Comparison of ENCODE assay signal across 9 cellular contexts in genomic region chr2:218959761-218960195, GRCh38. TPM values are rescaled to one million over a fixed set of nuclear protein-coding genes. Genes with fewer than 3 reads are reported as not detected.
DNase-seq lines count a peak whose midpoint lies in the region; ATAC-seq and TF ChIP-seq lines count a peak whose summit lies in the region.
"Had no signal": no experiment of that assay in that cellular context is flagged by ENCODE, and none has a peak within 500 bp of the region (broad histone marks: within the 10 kb centered on the region; RNA-seq: fewer than 3 reads in every experiment).

No MANE protein-coding gene starts in this region.

- no peak overlapping the region for H3K27ac Mint-ChIP-seq in glutamatergic neuron (ENCODE audit: unreplicated experiment)
- no peak overlapping the region for H3K27ac Mint-ChIP-seq in stimulated activated effector memory CD8-positive, alpha-beta T cell treated with anti-CD3 and anti-CD28 coated beads, Interleukin-12 subunit alpha, Interleukin-12 subunit beta, amount 100 ng/mL, for 72 hours
- H3K27ac Mint-ChIP-seq: activated naive CD4-positive, alpha-beta T cell treated with anti-CD3 and anti-CD28 coated beads, Interleukin-2, amount 50 U/mL, for 24 hours had no signal

- H2AFZ ChIP-seq in OCI-LY3 (ENCODE audit: low read depth, low read length) = no peak overlapping the region

- H3K4me1 ChIP-seq in OCI-LY3 (ENCODE audit: low read length) = peaks cover 5% of the 10 kb centered on the region; the same call in 1 of the 2 replicates

- H3K4me3 ChIP-seq in OCI-LY3 (ENCODE audit: low read length) = peak overlapping the region; percentile 94

- no peak overlapping the region for H3K27ac ChIP-seq in OCI-LY3 (ENCODE audit: low read length)

- peaks cover 21% of the 10 kb centered on the region for H3K27me3 Mint-ChIP-seq in glutamatergic neuron (ENCODE audit: unreplicated experiment)

- H3K4me1 Mint-ChIP-seq in glutamatergic neuron (ENCODE audit: low read depth, unreplicated experiment) = peaks cover 22% of the 10 kb centered on the region
- H3K4me1 Mint-ChIP-seq in stimulated activated effector memory CD8-positive, alpha-beta T cell treated with anti-CD3 and anti-CD28 coated beads, Interleukin-12 subunit alpha, Interleukin-12 subunit beta, amount 100 ng/mL, for 72 hours = peaks cover 15% of the 10 kb centered on the region

- peaks cover 6% of the 10 kb centered on the region for H3K36me3 Mint-ChIP-seq in glutamatergic neuron (ENCODE audit: unreplicated experiment)
- peaks cover 6% of the 10 kb centered on the region for H3K36me3 Mint-ChIP-seq in stimulated activated effector memory CD8-positive, alpha-beta T cell treated with anti-CD3 and anti-CD28 coated beads, Interleukin-12 subunit alpha, Interleukin-12 subunit beta, amount 100 ng/mL, for 72 hours

- peak overlapping the region; percentile 70 for H3K4me2 ChIP-seq in OCI-LY3 (ENCODE audit: low read length)

- no peak for TF ChIP-seq CTCF in OCI-LY3 (IDR thresholded peaks at IDR 0.05; ENCODE audit: low read depth, low read length)
- no peak for TF ChIP-seq CTCF in glutamatergic neuron (IDR thresholded peaks at IDR 0.05; ENCODE audit: partially characterized antibody, unreplicated experiment)

- no peaks in the 10 kb centered on the region for H3K79me2 ChIP-seq in OCI-LY3 (ENCODE audit: low read length)

- no peak for ATAC-seq in stimulated activated effector memory CD8-positive, alpha-beta T cell treated with anti-CD3 and anti-CD28 coated beads, Interleukin-12 subunit alpha, Interleukin-12 subunit beta, amount 100 ng/mL, for 72 hours
- ATAC-seq in GM18909 (IDR thresholded peaks at IDR 0.05; ENCODE audit: poor library complexity, unreplicated experiment) = no peak

- H3K36me3 ChIP-seq in OCI-LY3 (replicated peaks; ENCODE audit: low read depth, low read length) = no peaks in the 10 kb centered on the region

- H3K9me3 Mint-ChIP-seq in glutamatergic neuron (ENCODE audit: unreplicated experiment) = peaks cover 23% of the 10 kb centered on the region
- no peaks in the 10 kb centered on the region for H3K9me3 Mint-ChIP-seq in stimulated activated effector memory CD8-positive, alpha-beta T cell treated with anti-CD3 and anti-CD28 coated beads, Interleukin-12 subunit alpha, Interleukin-12 subunit beta, amount 100 ng/mL, for 72 hours
- H3K9me3 Mint-ChIP-seq: activated naive CD4-positive, alpha-beta T cell treated with anti-CD3 and anti-CD28 coated beads, Interleukin-2, amount 50 U/mL, for 24 hours had no signal

- DNase-seq in DMS 273 (lab: John Stamatoyannopoulos, UW; ENCODE audit: unreplicated experiment) (peak; percentile 60), DMS 273 treated with DMSO at 0.1 percent for 48 hours (lab: John Stamatoyannopoulos, UW) (no peak), glutamatergic neuron (peak; percentile 46), HuH-7 (ENCODE audit: low spot score) (no peak)
- DNase-seq in stimulated activated effector memory CD8-positive, alpha-beta T cell treated with anti-CD3 and anti-CD28 coated beads, Interleukin-12 subunit alpha, Interleukin-12 subunit beta, amount 100 ng/mL, for 72 hours (ENCODE audit: low spot score in 2 of 2) = no peak
- no peak for DNase-seq in effector CD4-positive, alpha-beta T cell

- H4K20me1 ChIP-seq in OCI-LY3 (ENCODE audit: insufficient read depth, low read length) = no peaks in the 10 kb centered on the region

- peak overlapping the region; percentile 32; the same call in 1 of the 2 replicates for H3K9ac ChIP-seq in OCI-LY3 (ENCODE audit: low read length)

- H3K9me3 ChIP-seq in OCI-LY3 (ENCODE audit: insufficient read depth, low read length) = no peaks in the 10 kb centered on the region

- no peak overlapping the region for H3K4me3 Mint-ChIP-seq in glutamatergic neuron (ENCODE audit: unreplicated experiment)
- H3K4me3 Mint-ChIP-seq in stimulated activated effector memory CD8-positive, alpha-beta T cell treated with anti-CD3 and anti-CD28 coated beads, Interleukin-12 subunit alpha, Interleukin-12 subunit beta, amount 100 ng/mL, for 72 hours = peak overlapping the region; percentile 61

- H3K27me3 ChIP-seq in OCI-LY3 (ENCODE audit: low read depth, low read length) = no peaks in the 10 kb centered on the region

RNA-seq across cellular contexts. Expression of gene CDK5R2, which starts 0.3 kb away (rescaled TPM):
- 46.1 TPM for total RNA-seq in glutamatergic neuron (ENCODE audit: unreplicated experiment)

RNA-seq across cellular contexts. Expression of gene FEV, which starts 25.2 kb away (rescaled TPM):
- total RNA-seq in glutamatergic neuron (ENCODE audit: unreplicated experiment) = not detected

RNA-seq across cellular contexts. Expression of gene CRYBA2, which starts 33.4 kb away (rescaled TPM):
- total RNA-seq in glutamatergic neuron (ENCODE audit: unreplicated experiment) = 0.49 TPM

Comparison
In these comparisons a context has a peak if more than half of its experiments do, and no peak if none do; other contexts are left out.
1. DNase-seq: peak in DMS 273 (single experiment) and glutamatergic neuron (single experiment); none in DMS 273 treated with DMSO at 0.1 percent for 48 hours (single experiment), stimulated activated effector memory CD8-positive, alpha-beta T cell treated with anti-CD3 and anti-CD28 coated beads, Interleukin-12 subunit alpha, Interleukin-12 subunit beta, amount 100 ng/mL, for 72 hours (0 of 2), effector CD4-positive, alpha-beta T cell (single experiment) and HuH-7 (single experiment).